ENCODE assay signal across 1 cellular context in the genomic region with DNA sequence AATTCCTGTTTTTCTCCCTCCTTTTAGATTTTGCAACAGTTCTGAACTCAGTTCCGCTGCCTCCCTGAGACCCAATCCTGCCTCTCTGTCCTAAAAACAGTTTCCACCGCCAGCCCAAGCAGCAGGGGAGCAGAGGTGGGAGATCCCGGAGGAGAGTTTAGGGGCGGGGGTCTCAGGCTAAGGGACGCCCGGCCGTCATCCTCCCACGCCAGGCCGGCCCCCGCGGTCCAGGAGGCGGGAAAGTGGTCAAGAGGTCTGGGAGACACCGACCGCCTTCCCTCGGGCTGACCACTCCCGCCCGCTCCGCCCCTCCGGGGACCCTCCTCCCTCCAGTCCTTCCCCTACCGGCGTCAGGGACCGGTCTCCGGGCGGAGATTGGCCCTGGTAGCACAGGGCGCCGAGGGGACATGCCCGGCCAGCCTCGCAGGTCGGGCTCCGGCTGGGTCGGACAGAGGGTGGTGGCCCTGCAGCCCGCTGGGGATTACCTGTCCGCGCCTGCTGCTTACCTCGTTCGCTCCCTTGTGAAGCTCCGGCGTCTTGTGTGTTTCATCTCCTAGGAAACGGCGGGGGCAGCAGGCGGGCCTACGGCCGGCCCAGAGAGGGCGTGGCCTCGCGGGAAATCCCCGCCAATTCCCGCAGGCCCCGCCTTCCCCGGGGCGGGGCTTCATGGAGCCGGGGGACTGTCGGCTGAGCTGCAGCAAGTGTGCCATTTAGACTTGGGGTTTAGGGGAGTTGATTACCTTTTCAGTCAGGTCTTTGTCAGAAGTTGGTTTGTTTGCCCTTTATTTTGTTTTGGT.
TF ChIP-seq lines count a peak whose summit lies in the region.

Gene MAK (minus strand): TSS at position 543 of the 797 bp plus-strand sequence. CDS start 7,891 bp downstream, outside the sequence.

TF ChIP-seq in K562, 482 proteins besides CTCF, POLR2A, EP300 and RAD21 (continued from another document and continues in another):
- TF ChIP-seq JUN (IDR thresholded peaks at IDR 0.05; ENCODE audit: borderline replicate concordance, low read depth, low read length) (0 out of 2 replicates have a peak, but pooled peaks have one; percentile 3), JUN (CRISPR knock-in tag; IDR thresholded peaks at IDR 0.05; ENCODE audit: borderline replicate concordance) (peak; percentile 51; the same call in 1 of the 2 replicates), OTX1 (CRISPR knock-in tag; IDR thresholded peaks at IDR 0.05) (no peak), FOXK2 (conservative IDR thresholded peaks at IDR 0.05 in 1 of 2, IDR thresholded peaks at IDR 0.05 in 1 of 2; ENCODE audit: low read depth in 2 of 2) (no peak), RBM25 (IDR thresholded peaks at IDR 0.05; ENCODE audit: low read depth, low read length, severe bottlenecking) (no peak), SMARCC2 (IDR thresholded peaks at IDR 0.05; ENCODE audit: low read depth) (no peak), MCM3 (IDR thresholded peaks at IDR 0.05) (no peak), ZNF668 (CRISPR knock-in tag; IDR thresholded peaks at IDR 0.05) (no peak), DNMT1 (IDR thresholded peaks at IDR 0.05) (no peak), JUND (IDR thresholded peaks at IDR 0.05; ENCODE audit: borderline replicate concordance, low read depth, low read length) (no peak), JUND (tag; IDR thresholded peaks at IDR 0.05; ENCODE audit: borderline replicate concordance, low read depth, low read length) (no peak), ZZZ3 (IDR thresholded peaks at IDR 0.05) (no peak), ZSCAN29 (IDR thresholded peaks at IDR 0.05) (no peak), TBL1XR1 (IDR thresholded peaks at IDR 0.05; ENCODE audit: low read length in 2 of 2) (no peak), MIER1 (IDR thresholded peaks at IDR 0.05; ENCODE audit: low read depth) (no peak), COPS2 (conservative IDR thresholded peaks at IDR 0.05) (no peak), MBD2 (IDR thresholded peaks at IDR 0.05; ENCODE audit: borderline replicate concordance, low read depth) (0 out of 2 replicates have a peak, but pooled peaks have one; percentile 51), ZNF589 (CRISPR knock-in tag; IDR thresholded peaks at IDR 0.05; ENCODE audit: low read depth) (no peak), FOSL1 (tag; conservative IDR thresholded peaks at IDR 0.05) (no peak; the same call in 1 of the 2 replicates), NONO (IDR thresholded peaks at IDR 0.05; ENCODE audit: low read depth in 2 of 2, low read length in 1 of 2) (no peak), TCF7 (IDR thresholded peaks at IDR 0.05; ENCODE audit: borderline replicate concordance) (no peak), TAF1 (IDR thresholded peaks at IDR 0.05; ENCODE audit: control insufficient read depth, extremely low read depth, insufficient read depth, low read length, severe bottlenecking) (peak; percentile 44), POLR2AphosphoS2 (IDR thresholded peaks at IDR 0.05; ENCODE audit: low read length) (no peak), NR2C2 (CRISPR knock-in tag; IDR thresholded peaks at IDR 0.05) (no peak), NR2C2 (tag; IDR thresholded peaks at IDR 0.05) (no peak), SMAD2 (IDR thresholded peaks at IDR 0.05; ENCODE audit: low read depth, low read length) (no peak), ZFPM2 (CRISPR knock-in tag; IDR thresholded peaks at IDR 0.05) (no peak), BRD4 (IDR thresholded peaks at IDR 0.05) (no peak), RBFOX2 (IDR thresholded peaks at IDR 0.05; ENCODE audit: low read depth, low read length) (peak; percentile 80), HNRNPUL1 (IDR thresholded peaks at IDR 0.05; ENCODE audit: low read length) (no peak), ZFX (CRISPR knock-in tag; IDR thresholded peaks at IDR 0.05) (peak; percentile 73), ELF1 (tag; IDR thresholded peaks at IDR 0.05) (no peak), PCBP2 (IDR thresholded peaks at IDR 0.05; ENCODE audit: low read depth, low read length, poor library complexity, severe bottlenecking) (no peak), NRF1 (conservative IDR thresholded peaks at IDR 0.05 in 1 of 2, IDR thresholded peaks at IDR 0.05 in 1 of 2) (peak; percentile 50 to 56), MEIS2 (IDR thresholded peaks at IDR 0.05; ENCODE audit: partially characterized antibody) (no peak), FOXK1 (CRISPR knock-in tag; IDR thresholded peaks at IDR 0.05; ENCODE audit: borderline replicate concordance) (no peak), CHAMP1 (IDR thresholded peaks at IDR 0.05) (no peak), KLF10 (CRISPR knock-in tag; IDR thresholded peaks at IDR 0.05) (no peak), TARDBP (IDR thresholded peaks at IDR 0.05) (no peak), NCOA4 (IDR thresholded peaks at IDR 0.05; ENCODE audit: partially characterized antibody) (no peak), ZBTB2 (IDR thresholded peaks at IDR 0.05) (peak; percentile 60; the same call in 1 of the 2 replicates), CBX3 (IDR thresholded peaks at IDR 0.05; ENCODE audit: borderline replicate concordance in 1 of 2, low read length in 2 of 2) (no peak), SRSF3 (IDR thresholded peaks at IDR 0.05; ENCODE audit: insufficient read depth, low read length) (no peak), ZNF445 (CRISPR knock-in tag; IDR thresholded peaks at IDR 0.05; ENCODE audit: low read depth) (no peak), CTBP1 (IDR thresholded peaks at IDR 0.05; ENCODE audit: borderline replicate concordance) (peak; percentile 70; the same call in 1 of the 2 replicates)
- TF ChIP-seq, protein P1, sequence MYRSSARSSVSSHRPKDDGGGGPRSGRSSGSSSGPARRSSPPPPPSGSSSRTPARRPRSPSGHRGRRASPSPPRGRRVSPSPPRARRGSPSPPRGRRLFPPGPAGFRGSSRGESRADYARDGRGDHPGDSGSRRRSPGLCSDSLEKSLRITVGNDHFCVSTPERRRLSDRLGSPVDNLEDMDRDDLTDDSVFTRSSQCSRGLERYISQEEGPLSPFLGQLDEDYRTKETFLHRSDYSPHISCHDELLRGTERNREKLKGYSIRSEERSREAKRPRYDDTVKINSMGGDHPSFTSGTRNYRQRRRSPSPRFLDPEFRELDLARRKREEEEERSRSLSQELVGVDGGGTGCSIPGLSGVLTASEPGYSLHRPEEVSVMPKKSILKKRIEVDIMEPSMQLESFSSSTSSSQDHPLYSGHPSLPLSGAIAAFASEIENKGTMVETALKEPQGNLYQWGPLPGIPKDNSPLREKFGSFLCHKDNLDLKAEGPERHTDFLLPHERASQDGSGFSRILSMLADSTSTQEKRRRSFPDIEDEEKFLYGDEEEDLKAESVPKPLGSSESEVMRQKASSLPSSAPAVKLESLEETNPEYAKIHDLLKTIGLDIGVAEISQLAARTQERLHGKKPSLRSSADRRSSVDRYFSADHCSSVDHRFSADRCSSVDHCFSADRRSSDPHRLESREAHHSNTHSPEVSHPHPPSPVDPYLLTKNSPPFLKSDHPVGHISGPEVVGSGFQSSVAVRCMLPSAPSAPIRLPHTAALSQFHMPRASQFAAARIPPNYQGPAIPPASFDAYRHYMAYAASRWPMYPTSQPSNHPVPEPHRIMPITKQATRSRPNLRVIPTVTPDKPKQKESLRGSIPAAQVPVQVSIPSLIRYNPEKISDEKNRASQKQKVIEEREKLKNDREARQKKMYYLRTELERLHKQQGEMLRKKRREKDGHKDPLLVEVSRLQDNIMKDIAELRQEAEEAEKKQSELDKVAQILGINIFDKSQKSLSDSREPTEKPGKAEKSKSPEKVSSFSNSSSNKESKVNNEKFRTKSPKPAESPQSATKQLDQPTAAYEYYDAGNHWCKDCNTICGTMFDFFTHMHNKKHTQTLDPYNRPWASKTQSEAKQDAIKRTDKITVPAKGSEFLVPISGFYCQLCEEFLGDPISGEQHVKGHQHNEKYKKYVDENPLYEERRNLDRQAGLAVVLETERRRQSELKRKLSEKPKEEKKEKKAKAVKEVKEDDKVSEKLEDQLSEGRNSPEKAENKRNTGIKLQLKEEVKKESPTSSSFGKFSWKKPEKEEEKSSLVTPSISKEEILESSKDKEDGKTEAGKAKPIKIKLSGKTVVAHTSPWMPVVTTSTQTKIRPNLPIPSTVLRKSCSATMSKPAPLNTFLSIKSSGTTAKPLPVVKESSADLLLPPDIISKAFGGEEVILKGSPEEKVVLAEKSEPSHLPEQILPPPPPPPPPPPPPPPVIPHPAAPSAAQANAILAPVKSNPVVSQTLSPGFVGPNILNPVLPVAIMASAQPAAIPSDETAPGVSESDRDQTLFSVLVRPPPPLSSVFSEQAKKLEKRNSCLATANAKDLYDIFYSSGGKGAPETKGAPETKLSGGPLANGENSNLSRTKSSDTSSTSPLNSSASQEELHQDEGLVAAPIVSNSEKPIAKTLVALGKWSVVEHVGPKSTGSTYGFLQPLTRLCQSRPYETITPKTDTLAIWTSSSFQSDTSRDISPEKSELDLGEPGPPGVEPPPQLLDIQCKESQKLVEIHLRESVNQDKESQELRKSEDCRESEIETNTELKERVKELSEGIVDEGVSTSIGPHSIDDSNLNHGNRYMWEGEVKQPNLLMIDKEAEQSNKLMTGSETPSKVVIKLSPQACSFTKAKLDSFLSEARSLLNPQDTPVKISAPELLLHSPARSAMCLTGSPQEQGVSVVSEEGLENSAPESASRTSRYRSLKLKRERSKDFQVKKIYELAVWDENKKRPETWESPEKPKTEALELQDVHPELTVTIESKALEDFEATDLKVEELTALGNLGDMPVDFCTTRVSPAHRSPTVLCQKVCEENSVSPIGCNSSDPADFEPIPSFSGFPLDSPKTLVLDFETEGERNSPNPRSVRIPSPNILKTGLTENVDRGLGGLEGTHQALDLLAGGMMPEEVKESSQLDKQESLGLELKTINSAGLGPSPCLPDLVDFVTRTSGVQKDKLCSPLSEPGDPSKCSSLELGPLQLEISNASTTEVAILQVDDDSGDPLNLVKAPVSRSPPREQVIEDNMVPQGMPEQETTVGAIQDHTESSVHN (IDR thresholded peaks at IDR 0.05; ENCODE audit: borderline replicate concordance in 1 of 2, low read depth in 1 of 2): no peak
- TF ChIP-seq, protein P2, sequence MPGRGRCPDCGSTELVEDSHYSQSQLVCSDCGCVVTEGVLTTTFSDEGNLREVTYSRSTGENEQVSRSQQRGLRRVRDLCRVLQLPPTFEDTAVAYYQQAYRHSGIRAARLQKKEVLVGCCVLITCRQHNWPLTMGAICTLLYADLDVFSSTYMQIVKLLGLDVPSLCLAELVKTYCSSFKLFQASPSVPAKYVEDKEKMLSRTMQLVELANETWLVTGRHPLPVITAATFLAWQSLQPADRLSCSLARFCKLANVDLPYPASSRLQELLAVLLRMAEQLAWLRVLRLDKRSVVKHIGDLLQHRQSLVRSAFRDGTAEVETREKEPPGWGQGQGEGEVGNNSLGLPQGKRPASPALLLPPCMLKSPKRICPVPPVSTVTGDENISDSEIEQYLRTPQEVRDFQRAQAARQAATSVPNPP (IDR thresholded peaks at IDR 0.05; ENCODE audit: borderline replicate concordance, insufficient read depth, insufficient read length): no peak
- TF ChIP-seq, protein P3, sequence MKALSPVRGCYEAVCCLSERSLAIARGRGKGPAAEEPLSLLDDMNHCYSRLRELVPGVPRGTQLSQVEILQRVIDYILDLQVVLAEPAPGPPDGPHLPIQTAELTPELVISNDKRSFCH (CRISPR knock-in tag; IDR thresholded peaks at IDR 0.05): no peak
- TF ChIP-seq, protein P3 (tag; IDR thresholded peaks at IDR 0.05): 0 out of 2 replicates have a peak, but pooled peaks have one; percentile 33
- TF ChIP-seq, protein P4, sequence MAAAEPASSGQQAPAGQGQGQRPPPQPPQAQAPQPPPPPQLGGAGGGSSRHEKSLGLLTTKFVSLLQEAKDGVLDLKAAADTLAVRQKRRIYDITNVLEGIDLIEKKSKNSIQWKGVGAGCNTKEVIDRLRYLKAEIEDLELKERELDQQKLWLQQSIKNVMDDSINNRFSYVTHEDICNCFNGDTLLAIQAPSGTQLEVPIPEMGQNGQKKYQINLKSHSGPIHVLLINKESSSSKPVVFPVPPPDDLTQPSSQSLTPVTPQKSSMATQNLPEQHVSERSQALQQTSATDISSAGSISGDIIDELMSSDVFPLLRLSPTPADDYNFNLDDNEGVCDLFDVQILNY (CRISPR knock-in tag; IDR thresholded peaks at IDR 0.05): no peak
- TF ChIP-seq, protein P5, sequence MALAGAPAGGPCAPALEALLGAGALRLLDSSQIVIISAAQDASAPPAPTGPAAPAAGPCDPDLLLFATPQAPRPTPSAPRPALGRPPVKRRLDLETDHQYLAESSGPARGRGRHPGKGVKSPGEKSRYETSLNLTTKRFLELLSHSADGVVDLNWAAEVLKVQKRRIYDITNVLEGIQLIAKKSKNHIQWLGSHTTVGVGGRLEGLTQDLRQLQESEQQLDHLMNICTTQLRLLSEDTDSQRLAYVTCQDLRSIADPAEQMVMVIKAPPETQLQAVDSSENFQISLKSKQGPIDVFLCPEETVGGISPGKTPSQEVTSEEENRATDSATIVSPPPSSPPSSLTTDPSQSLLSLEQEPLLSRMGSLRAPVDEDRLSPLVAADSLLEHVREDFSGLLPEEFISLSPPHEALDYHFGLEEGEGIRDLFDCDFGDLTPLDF (CRISPR knock-in tag; IDR thresholded peaks at IDR 0.05): peak; percentile 74; the same call in 1 of the 2 replicates
